Comparison of ENCODE assay signal across 8 cellular contexts in the genomic region with DNA sequence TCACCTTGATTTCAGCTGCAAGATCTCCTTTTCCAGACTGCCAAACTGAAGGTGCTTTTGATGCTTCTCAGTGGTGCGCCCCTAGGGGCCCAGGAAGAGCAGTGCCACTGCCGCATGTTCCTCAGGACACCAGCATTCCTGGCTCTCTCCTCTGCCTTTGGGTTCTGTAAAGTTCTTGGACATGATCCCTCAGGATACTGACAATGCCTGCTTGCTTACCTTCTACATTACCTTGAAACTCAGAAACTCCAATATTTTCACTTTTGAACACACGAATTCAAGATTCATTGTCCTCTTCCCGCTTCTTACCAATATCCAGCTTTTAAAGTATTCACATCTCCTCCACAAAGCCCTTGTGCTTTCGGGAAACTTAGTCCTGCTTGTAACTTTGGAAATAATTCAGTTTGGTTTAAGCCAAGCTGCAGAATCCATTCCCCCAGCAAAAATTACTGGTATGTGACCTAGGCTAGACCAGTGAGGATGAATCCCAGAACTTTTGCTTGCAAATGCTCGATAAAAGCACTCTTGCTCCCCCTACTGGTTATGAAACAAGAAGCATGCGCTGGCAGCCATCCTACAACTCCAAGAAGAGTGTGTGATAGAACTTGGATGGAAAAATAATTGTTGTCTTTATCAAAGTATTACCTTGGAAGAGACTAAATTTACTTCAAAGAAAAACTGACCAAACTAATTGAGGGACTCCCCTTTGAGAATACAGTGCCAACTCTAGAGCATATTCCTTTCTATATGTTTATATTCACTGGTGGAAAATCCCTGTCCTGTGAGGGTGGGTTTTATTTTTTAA. TPM values are rescaled to one million over a fixed set of nuclear protein-coding genes. Genes with fewer than 3 reads are reported as not detected.
DNase-seq lines count a peak whose midpoint lies in the region; ATAC-seq, FAIRE-seq and TF ChIP-seq lines count a peak whose summit lies in the region.

No MANE protein-coding gene starts in this region.

- H3K36me3 ChIP-seq in endothelial cell of umbilical vein (ENCODE audit: control insufficient read depth in 2 of 2, extremely low read depth in 1 of 2, insufficient read depth in 2 of 2, low read length in 2 of 2) = no peaks in the 10 kb centered on the region

- H3K27ac ChIP-seq in endothelial cell of umbilical vein (ENCODE audit: insufficient read depth, low read depth, low read length) = no peak overlapping the region

- intact Hi-C loops in endothelial cell of umbilical vein (cut with micrococcal nuclease) = loop anchor here (1.0 to 5.0 kb wide), 5 partner anchors 522 to 1177 kb away; partner anchors contain the start of gene BTBD18

- POLR2A ChIA-PET in endothelial cell of umbilical vein (lab: Charles Lee) = no interaction called here

- no peak for FAIRE-seq in GM19239 (lab: Jason Lieb, UNC)
- FAIRE-seq in endothelial cell of umbilical vein (lab: Jason Lieb, UNC) = peak; percentile 84

- peaks cover 11 to 12% of the 10 kb centered on the region in 2 experiments for H3K27me3 ChIP-seq in endothelial cell of umbilical vein (ENCODE audit: control insufficient read depth in 2 of 2, insufficient read depth in 2 of 2, low read length in 2 of 2)

- peak overlapping the region; percentile 26 for H3K4me2 ChIP-seq in endothelial cell of umbilical vein (ENCODE audit: insufficient read depth, low read length)

- H4K20me1 ChIP-seq in endothelial cell of umbilical vein (replicated peaks; ENCODE audit: control insufficient read depth, extremely low read depth, insufficient read depth, low read length) = no peaks in the 10 kb centered on the region

- no peaks in the 10 kb centered on the region for H3K4me1 ChIP-seq in endothelial cell of umbilical vein (ENCODE audit: control insufficient read depth, extremely low read depth, insufficient read depth, low read length)

- H2AFZ ChIP-seq in endothelial cell of umbilical vein (ENCODE audit: low read depth, low read length) = peak overlapping the region; percentile 9

- CTCF ChIA-PET in endothelial cell of umbilical vein (lab: Charles Lee) = interaction anchor here (0.6 to 2.1 kb wide), 28 partner anchors 9 to 1067 kb away, joined by 3 to 11 read pairs (median 4); partner anchors contain the start of gene BTBD18

- H3K9me1 ChIP-seq in endothelial cell of umbilical vein (replicated peaks; ENCODE audit: control insufficient read depth, extremely low read depth, insufficient read depth, low read length) = no peaks in the 10 kb centered on the region

- TF ChIP-seq CTCF in endothelial cell of umbilical vein (IDR thresholded peaks at IDR 0.05; ENCODE audit: extremely low read depth in 1 of 2, insufficient read depth in 1 of 2, low read depth in 1 of 2, low read length in 2 of 2) = peak; percentile 62 to 84

- TF ChIP-seq POLR2A in endothelial cell of umbilical vein (IDR thresholded peaks at IDR 0.05; ENCODE audit: low read depth, low read length) = no peak

- no peaks in the 10 kb centered on the region for H3K79me2 ChIP-seq in endothelial cell of umbilical vein (ENCODE audit: control insufficient read depth, insufficient read depth, low read length)

- no peak overlapping the region for H3K9ac ChIP-seq in endothelial cell of umbilical vein (replicated peaks; ENCODE audit: extremely low read depth, insufficient read depth, low read length)

- dilution Hi-C loops in endothelial cell of umbilical vein (cut with MboI; ENCODE audit: extremely low pct_ligation_motif_present, low sequenced_read_pairs) = no loop called here

- H3K4me3 ChIP-seq in endothelial cell of umbilical vein (replicated peaks in 1 of 3; ENCODE audit: insufficient read depth in 1 of 3, low read depth in 1 of 3, low read length in 3 of 3) = no peak overlapping the region

- no peaks in the 10 kb centered on the region for H3K9me3 ChIP-seq in endothelial cell of umbilical vein (replicated peaks; ENCODE audit: control insufficient read depth, insufficient read depth, low read length)

- DNase-seq in COLO668 (lab: John Stamatoyannopoulos, UW; ENCODE audit: unreplicated experiment) (peak; percentile 30), GM19239 (ENCODE audit: insufficient read length, low spot score) (peak; percentile 23), NCI-H446 (lab: John Stamatoyannopoulos, UW) (peak; percentile 70 to 85), endothelial cell of umbilical vein (ENCODE audit: low read depth, low spot score) (peak; percentile 85), midbrain (lab: John Stamatoyannopoulos, UW) (peak; percentile 82), stromal cell of bone marrow (ENCODE audit: low read depth) (peak; percentile 70)
- DNase-seq in activated CD4-positive, alpha-beta T cell treated with anti-CD3 and anti-CD28 coated beads, Interleukin-2, amount 50 U/mL, for 4 hours = peak; percentile 30 to 31

- BruUV-seq in endothelial cell of umbilical vein (replicated peaks; lab: Mats Ljungman, UMichigan) = no TSS peak

- ATAC-seq in HG03342 (IDR thresholded peaks at IDR 0.05; ENCODE audit: unreplicated experiment) = peak; percentile 30

TF ChIP-seq in endothelial cell of umbilical vein, 7 proteins besides CTCF, POLR2A, EP300 and RAD21:
- no peak for TF ChIP-seq JUN (IDR thresholded peaks at IDR 0.05; ENCODE audit: borderline replicate concordance, insufficient read depth, insufficient read length, low read depth)
- no peak for TF ChIP-seq FOS (IDR thresholded peaks at IDR 0.05; ENCODE audit: borderline replicate concordance, insufficient read depth, low read length)
- TF ChIP-seq EZH2 (IDR thresholded peaks at IDR 0.05; ENCODE audit: borderline replicate concordance, low read depth, low read length, severe bottlenecking) = no peak
TF ChIP-seq in endothelial cell of umbilical vein: peak in this region for 0.

RNA-seq across cellular contexts. Expression of gene OR5B21, which starts 16.5 kb away (rescaled TPM):
- total RNA-seq in endothelial cell of umbilical vein = not detected in 2 replicates
- polyA plus RNA-seq in endothelial cell of umbilical vein = not detected in 2 replicates
- not detected in 2 replicates for polyA plus RNA-seq in endothelial cell of umbilical vein (2011; cell fraction: cytosol; rRNA removed)
- polyA plus RNA-seq in endothelial cell of umbilical vein (2011; cell fraction: nucleus; rRNA removed) = 0.18 TPM in 1 of 2 replicates, not detected in the other
- not detected in 2 replicates for polyA plus RNA-seq in endothelial cell of umbilical vein (2012)
- 0.30 TPM in 1 of 2 replicates, not detected in the other for polyA minus RNA-seq in endothelial cell of umbilical vein
- not detected for polyA minus RNA-seq in endothelial cell of umbilical vein (2011; cell fraction: cytosol; rRNA and poly(A)+ RNA removed)
- not detected in 2 replicates for polyA minus RNA-seq in endothelial cell of umbilical vein (2011; cell fraction: nucleus; rRNA and poly(A)+ RNA removed)

RNA-seq across cellular contexts. Expression of gene LPXN, which starts 51.2 kb away (rescaled TPM):
- total RNA-seq in endothelial cell of umbilical vein = 3.9 and 6.2 TPM in 2 replicates
- polyA plus RNA-seq in endothelial cell of umbilical vein = 5.1 and 6.2 TPM in 2 replicates
- polyA plus RNA-seq in endothelial cell of umbilical vein (2011; cell fraction: cytosol; rRNA removed) = 5.1 and 5.7 TPM in 2 replicates
- 13.2 and 13.7 TPM in 2 replicates for polyA plus RNA-seq in endothelial cell of umbilical vein (2011; cell fraction: nucleus; rRNA removed)
- polyA plus RNA-seq in endothelial cell of umbilical vein (2012) = 10.0 and 23.0 TPM in 2 replicates
- polyA minus RNA-seq in endothelial cell of umbilical vein = 7.2 and 14.9 TPM in 2 replicates
- not detected for polyA minus RNA-seq in endothelial cell of umbilical vein (2011; cell fraction: cytosol; rRNA and poly(A)+ RNA removed)
- polyA minus RNA-seq in endothelial cell of umbilical vein (2011; cell fraction: nucleus; rRNA and poly(A)+ RNA removed) = 10.9 and 17.5 TPM in 2 replicates

RNA-seq across cellular contexts. Expression of gene ZFP91, which starts 54.4 kb away (rescaled TPM):
- 51.0 and 52.0 TPM in 2 replicates for total RNA-seq in endothelial cell of umbilical vein
- polyA plus RNA-seq in endothelial cell of umbilical vein = 13.3 and 20.2 TPM in 2 replicates
- polyA plus RNA-seq in endothelial cell of umbilical vein (2011; cell fraction: cytosol; rRNA removed) = 17.8 and 18.3 TPM in 2 replicates
- 21.5 and 33.6 TPM in 2 replicates for polyA plus RNA-seq in endothelial cell of umbilical vein (2011; cell fraction: nucleus; rRNA removed)
- 28.3 and 40.7 TPM in 2 replicates for polyA plus RNA-seq in endothelial cell of umbilical vein (2012)
- polyA minus RNA-seq in endothelial cell of umbilical vein = 35.3 and 36.9 TPM in 2 replicates
- polyA minus RNA-seq in endothelial cell of umbilical vein (2011; cell fraction: cytosol; rRNA and poly(A)+ RNA removed) = 29.9 TPM
- 26.0 and 35.7 TPM in 2 replicates for polyA minus RNA-seq in endothelial cell of umbilical vein (2011; cell fraction: nucleus; rRNA and poly(A)+ RNA removed)

Comparison
In these comparisons a context has a peak if more than half of its experiments do, and no peak if none do; other contexts are left out.
1. DNase-seq: peak in every context shown above with its lines; median percentile 85 in endothelial cell of umbilical vein; 82 in midbrain; 78 in NCI-H446; 70 in stromal cell of bone marrow; 30 in activated CD4-positive, alpha-beta T cell treated with anti-CD3 and anti-CD28 coated beads, Interleukin-2, amount 50 U/mL, for 4 hours; 30 in COLO668; 23 in GM19239.